In the genomic region with DNA sequence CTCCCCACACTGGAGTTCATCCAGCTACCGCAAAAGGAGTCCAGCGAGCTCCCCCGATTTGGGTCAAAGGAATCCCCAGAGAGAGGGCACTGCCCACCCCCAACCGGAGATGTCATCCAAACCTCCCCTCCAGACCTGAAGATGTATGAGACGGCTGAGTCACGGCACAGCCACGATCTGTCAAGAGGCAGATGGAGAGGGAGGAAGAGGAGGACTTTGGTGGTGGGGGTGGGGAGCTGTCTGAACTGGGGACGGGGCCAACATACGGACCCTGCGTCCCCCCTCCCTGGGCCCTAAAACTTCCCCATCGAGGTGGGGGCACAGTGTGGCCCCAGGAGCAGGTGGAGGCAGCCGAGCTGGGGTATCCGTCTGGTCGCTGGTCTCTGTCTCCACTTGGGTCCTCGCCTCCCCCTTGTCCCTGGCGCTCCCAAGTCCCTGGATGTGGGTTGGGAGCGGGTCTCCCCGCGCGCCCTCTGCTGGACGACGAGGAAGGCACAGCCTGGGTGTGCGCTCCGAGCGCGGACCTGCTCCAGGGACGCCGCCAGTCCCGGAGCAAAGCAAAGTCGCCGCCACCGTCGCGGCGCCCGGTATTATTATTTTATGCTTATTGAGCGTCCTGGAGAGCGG, we compare ENCODE assay signal across 8 cellular contexts. TPM values are rescaled to one million over a fixed set of nuclear protein-coding genes. Genes with fewer than 3 reads are reported as not detected.
DNase-seq lines count a peak whose midpoint lies in the region; ATAC-seq, FAIRE-seq and TF ChIP-seq lines count a peak whose summit lies in the region.

No MANE protein-coding gene starts in this region.

- intact Hi-C loops in dendritic cell treated with granulocyte-macrophage colony-stimulating factor and Interleukin-4, amounts not matched to agents 40 ng/mL and 50 ng/mL, for 4 days (cut with micrococcal nuclease), result loop anchor here (2.0 kb wide), 1 partner anchor 19 kb away; no protein-coding TSS in a partner anchor

- peak overlapping the region; percentile 92 for H3K27ac Mint-ChIP-seq in dendritic cell treated with granulocyte-macrophage colony-stimulating factor and Interleukin-4, amounts not matched to agents 40 ng/mL and 50 ng/mL, for 4 days

- peak overlapping the region; percentile 78 for H3K4me3 Mint-ChIP-seq in dendritic cell treated with granulocyte-macrophage colony-stimulating factor and Interleukin-4, amounts not matched to agents 40 ng/mL and 50 ng/mL, for 4 days

- FAIRE-seq in GM19239 (lab: Jason Lieb, UNC), result peak; percentile 55

- no peaks in the 10 kb centered on the region for H3K9me3 Mint-ChIP-seq in dendritic cell treated with granulocyte-macrophage colony-stimulating factor and Interleukin-4, amounts not matched to agents 40 ng/mL and 50 ng/mL, for 4 days

- peaks cover 95% of the 10 kb centered on the region for H3K4me1 Mint-ChIP-seq in dendritic cell treated with granulocyte-macrophage colony-stimulating factor and Interleukin-4, amounts not matched to agents 40 ng/mL and 50 ng/mL, for 4 days (ENCODE audit: low read depth)

- peak overlapping the region; percentile 53 for H3K4me3 ChIP-seq in AG10803 (ENCODE audit: low read length)

- DNase-seq in AG10803 (ENCODE audit: low read depth) (peak; percentile 63), GM19239 (ENCODE audit: insufficient read length, low spot score) (peak; percentile 75), NCI-H2171 treated with DMSO at 0.1 percent for 48 hours (lab: John Stamatoyannopoulos, UW) (peak; percentile 67), left lobe of liver (ENCODE audit: low spot score) (peak; percentile 81)
- DNase-seq in activated CD4-positive, CD25-positive, alpha-beta regulatory T cell treated with anti-CD3 and anti-CD28 coated beads, Interleukin-2, amount 50 U/mL, for 72 hours, result peak; percentile 74
- peak; percentile 55 to 66 for DNase-seq in stimulated activated CD8-positive, alpha-beta memory T cell treated with anti-CD3 and anti-CD28 coated beads, Interleukin-2, amount 100 ng/mL, for 48 hours (ENCODE audit: low read depth in 2 of 2)

- TF ChIP-seq CTCF in AG10803 (conservative IDR thresholded peaks at IDR 0.05; ENCODE audit: low read length), result peak; percentile 72

- peaks cover 36% of the 10 kb centered on the region for H3K27me3 Mint-ChIP-seq in dendritic cell treated with granulocyte-macrophage colony-stimulating factor and Interleukin-4, amounts not matched to agents 40 ng/mL and 50 ng/mL, for 4 days

- H3K36me3 Mint-ChIP-seq in dendritic cell treated with granulocyte-macrophage colony-stimulating factor and Interleukin-4, amounts not matched to agents 40 ng/mL and 50 ng/mL, for 4 days (ENCODE audit: low read depth), result peaks cover 6% of the 10 kb centered on the region

- peak; percentile 96 for ATAC-seq in left lobe of liver
- ATAC-seq in GM21423 (IDR thresholded peaks at IDR 0.05; ENCODE audit: unreplicated experiment), result no peak

RNA-seq across cellular contexts. Expression of gene PDE4A, which starts 3.8 kb away (rescaled TPM):
- total RNA-seq in left lobe of liver, result 1.7 TPM

RNA-seq across cellular contexts. Expression of gene CDC37, which starts 20.8 kb away (rescaled TPM):
- 49.4 TPM for total RNA-seq in left lobe of liver

RNA-seq across cellular contexts. Expression of gene TYK2, which starts 43.8 kb away (rescaled TPM):
- total RNA-seq in left lobe of liver, result 78.8 TPM
